In genomic region chr14:55073856-55074255, GRCh38 we compare ENCODE assay signal across 16 cellular contexts. TPM values are rescaled to one million over a fixed set of nuclear protein-coding genes. Genes with fewer than 3 reads are reported as not detected.
DNase-seq lines count a peak whose midpoint lies in the region; ATAC-seq and TF ChIP-seq lines count a peak whose summit lies in the region.
"Had no signal": no experiment of that assay in that cellular context is flagged by ENCODE, and none has a peak within 500 bp of the region (broad histone marks: within the 10 kb centered on the region; RNA-seq: fewer than 3 reads in every experiment).

No MANE protein-coding gene starts in this region.

- TF ChIP-seq CTCF in esophagus muscularis mucosa (IDR thresholded peaks at IDR 0.05) = no peak

- TF ChIP-seq EP300 in esophagus muscularis mucosa (IDR thresholded peaks at IDR 0.05) = no peak

- ATAC-seq in T-helper 17 cell = no peak
- ATAC-seq in stimulated activated effector memory CD8-positive, alpha-beta T cell treated with anti-CD3 and anti-CD28 coated beads, Interleukin-12 subunit alpha, Interleukin-12 subunit beta, amount 100 ng/mL, for 72 hours = no peak
- ATAC-seq in HG03442 (IDR thresholded peaks at IDR 0.05; ENCODE audit: unreplicated experiment) = no peak
- ATAC-seq: activated naive CD8-positive, alpha-beta T cell treated with anti-CD3 and anti-CD28 coated beads, Interleukin-2, amount 50 U/mL, for 24 hours had no signal

- no peaks in the 10 kb centered on the region for H3K9me3 Mint-ChIP-seq in stimulated activated effector memory CD8-positive, alpha-beta T cell treated with anti-CD3 and anti-CD28 coated beads, Interleukin-12 subunit alpha, Interleukin-12 subunit beta, amount 100 ng/mL, for 72 hours
- H3K9me3 Mint-ChIP-seq: activated naive CD8-positive, alpha-beta T cell treated with anti-CD3 and anti-CD28 coated beads, Interleukin-2, amount 50 U/mL, for 24 hours; type B pancreatic cell had no signal

- H3K27me3 Mint-ChIP-seq in T-helper 17 cell = no peaks in the 10 kb centered on the region
- H3K27me3 Mint-ChIP-seq: activated naive CD8-positive, alpha-beta T cell treated with anti-CD3 and anti-CD28 coated beads, Interleukin-2, amount 50 U/mL, for 24 hours; type B pancreatic cell had no signal

- H3K9me3 ChIP-seq in T-helper 17 cell (ENCODE audit: control insufficient read depth, low read length, poor library complexity, severe bottlenecking) = no peaks in the 10 kb centered on the region
- no peaks in the 10 kb centered on the region for H3K9me3 ChIP-seq in esophagus muscularis mucosa

- intact Hi-C loops in esophagus muscularis mucosa (cut with DNase I) = no loop called here

- no peak overlapping the region for H3K4me3 Mint-ChIP-seq in T-helper 17 cell
- no peak overlapping the region for H3K4me3 Mint-ChIP-seq in stimulated activated effector memory CD8-positive, alpha-beta T cell treated with anti-CD3 and anti-CD28 coated beads, Interleukin-12 subunit alpha, Interleukin-12 subunit beta, amount 100 ng/mL, for 72 hours
- H3K4me3 Mint-ChIP-seq: activated naive CD8-positive, alpha-beta T cell treated with anti-CD3 and anti-CD28 coated beads, Interleukin-2, amount 50 U/mL, for 24 hours; type B pancreatic cell had no signal

- peak overlapping the region in 3 of 4 donors; percentile 36 to 52 (median 46) for H3K27ac ChIP-seq in esophagus muscularis mucosa (replicated peaks in 1 of 4)
- H3K27ac ChIP-seq: 22Rv1 had no signal

- H3K4me1 ChIP-seq in esophagus muscularis mucosa = peaks cover 27 to 62% (median 59%) of the 10 kb centered on the region in 4 donors

- DNase-seq in DMS 273 (lab: John Stamatoyannopoulos, UW; ENCODE audit: unreplicated experiment) = peak; percentile 32
- no peak for DNase-seq in DMS 273 treated with DMSO at 0.1 percent for 48 hours (lab: John Stamatoyannopoulos, UW)
- no peak for DNase-seq in T-helper 17 cell
- DNase-seq in esophagus muscularis mucosa (ENCODE audit: extremely low spot score) = no peak
- DNase-seq in stimulated activated effector memory CD8-positive, alpha-beta T cell treated with anti-CD3 and anti-CD28 coated beads, Interleukin-12 subunit alpha, Interleukin-12 subunit beta, amount 100 ng/mL, for 72 hours (ENCODE audit: low spot score in 2 of 2) = no peak
- DNase-seq in NCI-H1417 treated with DMSO at 0.1 percent for 48 hours (lab: John Stamatoyannopoulos, UW) = no peak
- DNase-seq in activated naive CD4-positive, alpha-beta T cell treated with anti-CD3 and anti-CD28 coated beads, Interleukin-2, amount 50 U/mL, for 16 hours = no peak
- DNase-seq: activated CD8-positive, alpha-beta memory T cell treated with anti-CD3 and anti-CD28 coated beads, Interleukin-2, amount 50 U/mL, for 4 hours; activated naive CD8-positive, alpha-beta T cell treated with anti-CD3 and anti-CD28 coated beads, Interleukin-2, amount 50 U/mL, for 24 hours; effector CD4-positive, alpha-beta T cell; MV-4-11; stimulated activated CD4-positive, alpha-beta T cell treated with anti-CD3 and anti-CD28 coated beads, Interleukin-12 subunit alpha, Interleukin-12 subunit beta, amount 100 ng/mL, for 4 hours had no signal

- H3K36me3 Mint-ChIP-seq in T-helper 17 cell (ENCODE audit: low read depth) = peaks cover 2% of the 10 kb centered on the region
- peaks cover 7% of the 10 kb centered on the region for H3K36me3 Mint-ChIP-seq in stimulated activated effector memory CD8-positive, alpha-beta T cell treated with anti-CD3 and anti-CD28 coated beads, Interleukin-12 subunit alpha, Interleukin-12 subunit beta, amount 100 ng/mL, for 72 hours
- H3K36me3 Mint-ChIP-seq: type B pancreatic cell had no signal

- no peak overlapping the region for H3K4me3 ChIP-seq in esophagus muscularis mucosa
- H3K4me3 ChIP-seq: lung had no signal

- no peak for TF ChIP-seq POLR2A in esophagus muscularis mucosa (IDR thresholded peaks at IDR 0.05; ENCODE audit: low read depth)

- no peaks in the 10 kb centered on the region for H3K36me3 ChIP-seq in esophagus muscularis mucosa

- peaks cover 29% of the 10 kb centered on the region for H3K4me1 Mint-ChIP-seq in T-helper 17 cell
- peaks cover 42% of the 10 kb centered on the region for H3K4me1 Mint-ChIP-seq in stimulated activated effector memory CD8-positive, alpha-beta T cell treated with anti-CD3 and anti-CD28 coated beads, Interleukin-12 subunit alpha, Interleukin-12 subunit beta, amount 100 ng/mL, for 72 hours

- peak overlapping the region; percentile 91 for H3K27ac Mint-ChIP-seq in T-helper 17 cell
- peak overlapping the region; percentile 84 for H3K27ac Mint-ChIP-seq in stimulated activated effector memory CD8-positive, alpha-beta T cell treated with anti-CD3 and anti-CD28 coated beads, Interleukin-12 subunit alpha, Interleukin-12 subunit beta, amount 100 ng/mL, for 72 hours
- H3K27ac Mint-ChIP-seq: activated naive CD8-positive, alpha-beta T cell treated with anti-CD3 and anti-CD28 coated beads, Interleukin-2, amount 50 U/mL, for 24 hours; type B pancreatic cell had no signal

- 36% methylated on average over 2 of the region's 2 CpGs for WGBS in esophagus muscularis mucosa

- H3K27me3 ChIP-seq in esophagus muscularis mucosa = no peaks in the 10 kb centered on the region

RNA-seq across cellular contexts. Expression of gene MAPK1IP1L, which starts 22.4 kb away (rescaled TPM):
- total RNA-seq in T-helper 17 cell (100 to 1,000 TPM; 154 to 176 TPM), esophagus muscularis mucosa (10 to 100 TPM; 36.5 to 95.4 (median 61.0) TPM)

RNA-seq across cellular contexts. Expression of gene SOCS4, which starts 46.8 kb away (rescaled TPM):
- 10 to 100 TPM; 26.5 to 27.3 TPM for total RNA-seq in T-helper 17 cell
- total RNA-seq in esophagus muscularis mucosa = 10 to 100 TPM; 29.7 to 43.2 (median 36.3) TPM

RNA-seq across cellular contexts. Expression of gene WDHD1, which starts 47.0 kb away (rescaled TPM):
- total RNA-seq in T-helper 17 cell (1 to 10 TPM; 2.7 to 2.8 TPM), esophagus muscularis mucosa (1 to 10 TPM; 1.1 to 4.2 (median 1.4) TPM)

RNA-seq across cellular contexts. Expression of gene LGALS3, which starts 55.2 kb away (rescaled TPM):
- total RNA-seq in T-helper 17 cell (10 to 100 TPM; 38.7 to 49.8 TPM), esophagus muscularis mucosa (100 to 1,000 TPM; 247 to 398 (median 297) TPM)
